ENCODE assay signal across 12 cellular contexts in the genomic region with DNA sequence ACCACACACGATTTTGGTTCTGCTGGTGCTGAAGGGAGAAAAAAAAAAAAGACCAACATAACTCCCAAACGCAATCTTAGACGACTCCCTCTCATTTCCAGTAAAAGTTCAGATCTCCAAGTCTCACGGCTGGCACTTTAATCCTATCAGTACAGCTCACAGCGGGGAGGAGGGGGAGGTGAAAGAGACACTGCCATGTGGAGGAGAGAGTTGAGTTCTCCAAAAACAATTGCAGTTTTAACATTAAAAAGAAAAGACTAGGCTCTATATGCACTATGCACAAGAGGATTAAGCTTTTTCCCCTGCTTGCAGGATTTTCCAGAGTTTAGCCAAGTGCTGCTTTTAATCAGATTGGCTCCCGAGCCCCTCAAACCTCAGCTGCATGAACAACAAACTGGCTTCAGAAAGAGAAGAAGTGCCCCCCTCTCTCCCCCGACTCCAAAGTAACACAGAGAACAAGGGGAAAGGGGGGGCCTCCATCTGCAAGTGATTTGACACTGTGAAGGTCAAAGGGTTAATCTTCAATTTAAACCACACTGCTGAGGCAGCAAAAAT. TPM values are rescaled to one million over a fixed set of nuclear protein-coding genes. Genes with fewer than 3 reads are reported as not detected.
DNase-seq lines count a peak whose midpoint lies in the region; ATAC-seq and TF ChIP-seq lines count a peak whose summit lies in the region.
"Had no signal": no experiment of that assay in that cellular context is flagged by ENCODE, and none has a peak within 500 bp of the region (broad histone marks: within the 10 kb centered on the region; RNA-seq: fewer than 3 reads in every experiment).

No MANE protein-coding gene starts in this region.

- peaks cover 76% of the 10 kb centered on the region for H3K4me1 ChIP-seq in HAP-1
- H3K4me1 ChIP-seq in SJCRH30, result peaks cover 49% of the 10 kb centered on the region
- peaks cover 6 to 74% (median 56%) of the 10 kb centered on the region in 12 donors for H3K4me1 ChIP-seq in heart left ventricle

- H3K36me3 ChIP-seq in HAP-1 (replicated peaks) (no peaks in the 10 kb centered on the region), SJCRH30 (no peaks in the 10 kb centered on the region), heart left ventricle (peaks cover 0 to 27% (median 6%) of the 10 kb centered on the region in 9 donors)
- H3K36me3 ChIP-seq: thoracic aorta had no signal

- H3K9me3 Mint-ChIP-seq in osteocyte (ENCODE audit: unreplicated experiment), result no peaks in the 10 kb centered on the region
- H3K9me3 Mint-ChIP-seq: CD8-positive, alpha-beta memory T cell had no signal

- intact Hi-C loops in heart left ventricle (cut with DNase I), result no loop called here

- peaks cover 82% of the 10 kb centered on the region for H3K4me1 Mint-ChIP-seq in osteocyte (ENCODE audit: unreplicated experiment)

- H3K27me3 ChIP-seq in HAP-1 (ENCODE audit: low read depth) (no peaks in the 10 kb centered on the region), SJCRH30 (no peaks in the 10 kb centered on the region), heart left ventricle (no peaks in the 10 kb centered on the region)
- H3K27me3 ChIP-seq: foreskin keratinocyte had no signal

- TF ChIP-seq CTCF in heart left ventricle (IDR thresholded peaks at IDR 0.05) (no peak), osteocyte (IDR thresholded peaks at IDR 0.05) (no peak)

- peak overlapping the region; percentile 59 for H3K27ac Mint-ChIP-seq in osteocyte (ENCODE audit: unreplicated experiment)

- peaks cover 43% of the 10 kb centered on the region for H3K36me3 Mint-ChIP-seq in osteocyte (ENCODE audit: unreplicated experiment)

- H3K4me3 ChIP-seq in HAP-1, result no peak overlapping the region
- no peak overlapping the region; the same call in 1 of the 2 replicates for H3K4me3 ChIP-seq in SJCRH30
- H3K4me3 ChIP-seq in heart left ventricle, result peak overlapping the region in 1 of 12 donors; percentile 2
- H3K4me3 ChIP-seq: thoracic aorta had no signal

- H3K27me3 Mint-ChIP-seq in osteocyte (ENCODE audit: unreplicated experiment), result no peaks in the 10 kb centered on the region

- no peak for TF ChIP-seq POLR2A in heart left ventricle (IDR thresholded peaks at IDR 0.05)

- ATAC-seq in heart left ventricle (no peak), GM18517 (IDR thresholded peaks at IDR 0.05; ENCODE audit: unreplicated experiment) (no peak)

- H3K9me3 ChIP-seq in HAP-1 (no peaks in the 10 kb centered on the region), SJCRH30 (replicated peaks) (no peaks in the 10 kb centered on the region), heart left ventricle (no peaks in the 10 kb centered on the region)
- H3K9me3 ChIP-seq: thoracic aorta had no signal

- WGBS in heart left ventricle, 4 donors, result 22 to 41% (median 31%) methylated on average over 7 of the region's 7 CpGs

- peak; percentile 92 to 98 for DNase-seq in HAP-1 (ENCODE audit: low spot score in 2 of 2)
- DNase-seq in SJCRH30, result no peak
- peak in 1 of 5 donors; percentile 15 for DNase-seq in heart left ventricle
- DNase-seq in osteocyte (ENCODE audit: extremely low spot score, unreplicated experiment), result no peak
- no peak for DNase-seq in Kasumi-1 (lab: John Stamatoyannopoulos, UW)
- DNase-seq in activated CD4-positive, CD25-positive, alpha-beta regulatory T cell treated with anti-CD3 and anti-CD28 coated beads, Interleukin-2, amount 50 U/mL, for 72 hours, result no peak
- DNase-seq in hippocampal formation (lab: John Stamatoyannopoulos, UW), result no peak
- DNase-seq: CD8-positive, alpha-beta memory T cell; foreskin keratinocyte; stimulated activated CD4-positive, alpha-beta T cell treated with anti-CD3 and anti-CD28 coated beads, Interleukin-4, amount 100 ng/mL, for 1 hour had no signal

- in situ Hi-C loops in HAP-1 (cut with MboI; ENCODE audit: low sequenced_read_pairs), result no loop called here

- peak overlapping the region; percentile 7 for H3K4me3 Mint-ChIP-seq in osteocyte (ENCODE audit: unreplicated experiment)
- H3K4me3 Mint-ChIP-seq: CD8-positive, alpha-beta memory T cell had no signal

- H3K27ac ChIP-seq in SJCRH30 (peak overlapping the region; percentile 58), heart left ventricle (peak overlapping the region in 7 of 12 donors; percentile 13 to 92 (median 83))
- H3K27ac ChIP-seq: foreskin keratinocyte had no signal

RNA-seq across cellular contexts. Expression of a gene that starts 16.7 kb away (rescaled TPM):
- total RNA-seq in SJCRH30 (2014; rRNA removed; shearing (Covaris generic)), result 6.5 and 6.7 TPM in 2 replicates
- total RNA-seq in heart left ventricle (10 to 100 TPM in 2 of 9 donors, 1 to 10 TPM in 7; 1.2 to 12.9 (median 3.5) TPM), osteocyte (39.3 and 46.6 TPM in 2 replicates)
- polyA plus RNA-seq in heart left ventricle, result 1 to 10 TPM; 2.5 to 2.9 TPM

RNA-seq across cellular contexts. Expression of a gene that starts 53.0 kb away (rescaled TPM):
- total RNA-seq in SJCRH30 (2014; rRNA removed; shearing (Covaris generic)), result 406 and 411 TPM in 2 replicates
- 100 to 1,000 TPM; 189 to 446 (median 218) TPM for total RNA-seq in heart left ventricle
- polyA plus RNA-seq in heart left ventricle, result 100 to 1,000 TPM; 379 to 702 TPM
- 181 and 196 TPM in 2 replicates for total RNA-seq in osteocyte

Comparison
In these comparisons a context has a peak if more than half of its experiments do, and no peak if none do; other contexts are left out.
1. DNase-seq: peak in HAP-1 (2 of 2); none in SJCRH30 (0 of 2), osteocyte (single experiment), Kasumi-1 (0 of 2), activated CD4-positive, CD25-positive, alpha-beta regulatory T cell treated with anti-CD3 and anti-CD28 coated beads, Interleukin-2, amount 50 U/mL, for 72 hours (single experiment) and hippocampal formation (0 of 2).